Comparison of ENCODE assay signal across 8 cellular contexts in genomic region chr3:153621988-153622387, GRCh38.
DNase-seq lines count a peak whose midpoint lies in the region; ATAC-seq and TF ChIP-seq lines count a peak whose summit lies in the region.

No MANE protein-coding gene starts in this region.

- peaks cover 60% of the 10 kb centered on the region for H3K4me1 Mint-ChIP-seq in activated naive CD4-positive, alpha-beta T cell treated with anti-CD3 and anti-CD28 coated beads, Interleukin-2, amount 50 U/mL, for 24 hours
- peaks cover 12% of the 10 kb centered on the region for H3K4me1 Mint-ChIP-seq in MCF 10A (ENCODE audit: insufficient read depth, unreplicated experiment)

- no peaks in the 10 kb centered on the region for H3K27me3 Mint-ChIP-seq in activated naive CD4-positive, alpha-beta T cell treated with anti-CD3 and anti-CD28 coated beads, Interleukin-2, amount 50 U/mL, for 24 hours
- no peaks in the 10 kb centered on the region for H3K27me3 Mint-ChIP-seq in MCF 10A (ENCODE audit: insufficient read depth, unreplicated experiment)

- peak overlapping the region; percentile 45 for H3K4me3 Mint-ChIP-seq in activated naive CD4-positive, alpha-beta T cell treated with anti-CD3 and anti-CD28 coated beads, Interleukin-2, amount 50 U/mL, for 24 hours
- no peak overlapping the region for H3K4me3 Mint-ChIP-seq in MCF 10A (ENCODE audit: unreplicated experiment)

- no peak for TF ChIP-seq POLR2A in erythroblast (IDR thresholded peaks at IDR 0.05; ENCODE audit: low read length)

- no peaks in the 10 kb centered on the region for H3K9me3 Mint-ChIP-seq in activated naive CD4-positive, alpha-beta T cell treated with anti-CD3 and anti-CD28 coated beads, Interleukin-2, amount 50 U/mL, for 24 hours
- H3K9me3 Mint-ChIP-seq in MCF 10A (ENCODE audit: unreplicated experiment), result no peaks in the 10 kb centered on the region

- no peaks in the 10 kb centered on the region for H3K36me3 Mint-ChIP-seq in activated naive CD4-positive, alpha-beta T cell treated with anti-CD3 and anti-CD28 coated beads, Interleukin-2, amount 50 U/mL, for 24 hours
- no peaks in the 10 kb centered on the region for H3K36me3 Mint-ChIP-seq in MCF 10A (ENCODE audit: insufficient read depth, unreplicated experiment)

- no peak for DNase-seq in activated naive CD4-positive, alpha-beta T cell (lab: John Stamatoyannopoulos, UW)
- DNase-seq in SKM-1 treated with dmso at 0.1 percent for 144 hours (lab: John Stamatoyannopoulos, UW; ENCODE audit: unreplicated experiment), result peak; percentile 37
- no peak for DNase-seq in stimulated activated naive CD8-positive, alpha-beta T cell treated with anti-CD3 and anti-CD28 coated beads, Interleukin-15, Interleukin-2, amounts not matched to agents 100 U/mL and 50 U/mL, for 24 hours
- DNase-seq in erythroblast (lab: John Stamatoyannopoulos, UW), result no peak
- DNase-seq in MCF 10A (ENCODE audit: unreplicated experiment), result no peak
- no peak for DNase-seq in activated effector memory CD4-positive, alpha-beta T cell treated with Interleukin-2 at 50 U/mL for 16 hours

- BruUV-seq in MCF 10A (replicated peaks; lab: Mats Ljungman, UMichigan), result no TSS peak

- POLR2A ChIA-PET in MCF 10A (lab: Yijun Ruan, JAX), result interaction anchor here (0.6 to 0.7 kb wide), 2 partner anchors 54 to 475 kb away, joined by 3 read pairs; no protein-coding TSS in a partner anchor

- ATAC-seq in HG02884 (IDR thresholded peaks at IDR 0.05; ENCODE audit: unreplicated experiment), result peak; percentile 96
- ATAC-seq in stimulated activated naive CD8-positive, alpha-beta T cell treated with anti-CD3 and anti-CD28 coated beads, Interleukin-15, Interleukin-2, amounts not matched to agents 100 U/mL and 50 U/mL, for 24 hours, result peak; percentile 62

- CTCF ChIA-PET in MCF 10A (lab: Yijun Ruan, JAX), result interaction anchor here (0.5 to 0.6 kb wide), 2 partner anchors 388 to 1645 kb away, joined by 3 to 4 read pairs; no protein-coding TSS in a partner anchor

- peak overlapping the region; percentile 94 for H3K27ac Mint-ChIP-seq in activated naive CD4-positive, alpha-beta T cell treated with anti-CD3 and anti-CD28 coated beads, Interleukin-2, amount 50 U/mL, for 24 hours
- no peak overlapping the region for H3K27ac Mint-ChIP-seq in MCF 10A (ENCODE audit: low read depth, unreplicated experiment)

- intact Hi-C loops in MCF 10A (cut with micrococcal nuclease), result no loop called here

- no peak for TF ChIP-seq CTCF in MCF 10A (IDR thresholded peaks at IDR 0.05; ENCODE audit: unreplicated experiment)
